10 cellular contexts compared by ENCODE assay signal in the genomic region with DNA sequence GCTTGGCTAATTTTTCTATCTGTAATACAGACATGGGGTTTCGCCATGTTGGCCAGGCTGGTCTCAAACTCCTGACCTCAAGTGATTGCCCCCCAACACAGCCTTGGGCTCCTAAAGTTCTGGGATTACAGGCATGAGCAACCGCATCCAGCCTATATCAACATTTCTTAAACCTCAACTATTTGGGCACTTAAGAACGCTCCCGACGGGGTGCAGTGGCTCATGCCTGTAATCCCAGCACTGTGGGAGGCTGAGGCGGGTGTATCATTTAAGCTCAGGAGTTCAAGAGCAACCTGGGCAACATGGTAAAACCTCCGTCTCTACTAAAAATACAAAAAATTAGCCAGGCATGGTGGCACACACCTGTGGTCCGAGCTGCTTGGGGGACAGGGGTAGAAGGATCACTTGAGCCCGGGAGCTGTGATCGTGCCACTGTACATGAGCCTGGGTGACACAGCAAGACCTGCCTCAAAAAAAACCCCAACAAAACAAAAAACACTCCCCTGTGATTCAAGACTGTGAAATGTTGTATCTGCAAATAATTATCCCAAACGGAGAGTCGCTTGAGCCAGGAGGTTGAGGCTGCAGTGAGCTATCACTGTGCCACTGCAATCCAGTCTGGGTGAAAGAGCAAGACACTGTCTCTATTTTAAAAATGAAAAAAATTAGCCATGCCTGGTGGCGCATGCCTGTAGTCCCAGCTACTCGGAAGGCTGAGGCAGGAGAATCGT. TPM values are rescaled to one million over a fixed set of nuclear protein-coding genes. Genes with fewer than 3 reads are reported as not detected.
DNase-seq lines count a peak whose midpoint lies in the region; ATAC-seq, FAIRE-seq and TF ChIP-seq lines count a peak whose summit lies in the region.
"Had no signal": no experiment of that assay in that cellular context is flagged by ENCODE, and none has a peak within 500 bp of the region (broad histone marks: within the 10 kb centered on the region; RNA-seq: fewer than 3 reads in every experiment).

No MANE protein-coding gene starts in this region.

- peaks cover 82% of the 10 kb centered on the region for H3K79me2 ChIP-seq in OCI-LY1 (ENCODE audit: insufficient read depth, low read length)
- H3K79me2 ChIP-seq in endothelial cell of umbilical vein (ENCODE audit: control insufficient read depth, insufficient read depth, low read length), result peaks cover 90% of the 10 kb centered on the region

- FAIRE-seq in endothelial cell of umbilical vein (lab: Jason Lieb, UNC), result peak; percentile 46
- FAIRE-seq: islet of Langerhans had no signal

- H4K20me1 ChIP-seq in OCI-LY1 (ENCODE audit: insufficient read depth, low read length) (no peaks in the 10 kb centered on the region), endothelial cell of umbilical vein (replicated peaks; ENCODE audit: control insufficient read depth, extremely low read depth, insufficient read depth, low read length) (peaks cover 3% of the 10 kb centered on the region)

- 91 to 92% methylated on average over 15 of the region's 15 CpGs for WGBS in aorta, 2 donors

- no peaks in the 10 kb centered on the region for H3K9me1 ChIP-seq in endothelial cell of umbilical vein (replicated peaks; ENCODE audit: control insufficient read depth, extremely low read depth, insufficient read depth, low read length)

- no peak overlapping the region for H3K9ac ChIP-seq in OCI-LY1 (ENCODE audit: low read length)
- H3K9ac ChIP-seq in endothelial cell of umbilical vein (replicated peaks; ENCODE audit: extremely low read depth, insufficient read depth, low read length), result no peak overlapping the region

- no peaks in the 10 kb centered on the region for H3K9me3 ChIP-seq in OCI-LY1 (ENCODE audit: low read length)
- H3K9me3 ChIP-seq in endothelial cell of umbilical vein (replicated peaks; ENCODE audit: control insufficient read depth, insufficient read depth, low read length), result no peaks in the 10 kb centered on the region
- no peaks in the 10 kb centered on the region for H3K9me3 ChIP-seq in aorta (ENCODE audit: control insufficient read depth, low read length)
- H3K9me3 ChIP-seq: upper lobe of left lung had no signal

- no peaks in the 10 kb centered on the region for H3F3A ChIP-seq in OCI-LY1 (ENCODE audit: insufficient read depth, low read length)

- H3K4me2 ChIP-seq in OCI-LY1 (ENCODE audit: low read length) (peak overlapping the region; percentile 53; the same call in 1 of the 2 replicates), endothelial cell of umbilical vein (ENCODE audit: insufficient read depth, low read length) (no peak overlapping the region)

- H3K4me3 ChIP-seq in OCI-LY1 (ENCODE audit: low read depth, low read length, poor library complexity, severe bottlenecking), result no peak overlapping the region
- no peak overlapping the region for H3K4me3 ChIP-seq in endothelial cell of umbilical vein (replicated peaks in 1 of 3; ENCODE audit: insufficient read depth in 1 of 3, low read depth in 1 of 3, low read length in 3 of 3)
- H3K4me3 ChIP-seq in aorta (ENCODE audit: low read length in 2 of 2), result no peak overlapping the region
- H3K4me3 ChIP-seq: upper lobe of left lung had no signal

- H3K36me3 ChIP-seq in OCI-LY1 (ENCODE audit: insufficient read depth, low read length), result peaks cover 11% of the 10 kb centered on the region
- H3K36me3 ChIP-seq in endothelial cell of umbilical vein (ENCODE audit: control insufficient read depth in 2 of 2, extremely low read depth in 1 of 2, insufficient read depth in 2 of 2, low read length in 2 of 2), result no peaks in the 10 kb centered on the region
- H3K36me3 ChIP-seq in aorta (ENCODE audit: control insufficient read depth in 1 of 2, insufficient read depth in 2 of 2, low read length in 1 of 2), result no peaks in the 10 kb centered on the region
- H3K36me3 ChIP-seq: upper lobe of left lung had no signal

- dilution Hi-C loops in endothelial cell of umbilical vein (cut with MboI; ENCODE audit: extremely low pct_ligation_motif_present, low sequenced_read_pairs), result no loop called here

- no peaks in the 10 kb centered on the region for H3K9me2 ChIP-seq in OCI-LY1 (ENCODE audit: low read depth, low read length)

- POLR2A ChIA-PET in endothelial cell of umbilical vein (lab: Charles Lee), result no interaction called here

- DNase-seq in Caki2 (ENCODE audit: low read depth), result peak; percentile 89
- no peak for DNase-seq in endothelial cell of umbilical vein (ENCODE audit: low read depth, low spot score)
- peak; percentile 89 for DNase-seq in renal cortical epithelial cell (ENCODE audit: low read depth)
- no peak for DNase-seq in aorta
- DNase-seq in iPS-NIHi7 (ENCODE audit: extremely low spot score), result no peak
- no peak for DNase-seq in OCI-M1 (lab: John Stamatoyannopoulos, UW)
- DNase-seq: H7, upper lobe of left lung had no signal

- no peak for ATAC-seq in aorta (ENCODE audit: low FRiP score)

- H3K27me3 ChIP-seq in OCI-LY1 (ENCODE audit: insufficient read depth, low read length) (no peaks in the 10 kb centered on the region), endothelial cell of umbilical vein (ENCODE audit: control insufficient read depth in 2 of 2, insufficient read depth in 2 of 2, low read length in 2 of 2) (no peaks in the 10 kb centered on the region), aorta (ENCODE audit: control insufficient read depth in 1 of 2, insufficient read depth in 2 of 2, low read length in 1 of 2) (no peaks in the 10 kb centered on the region)
- H3K27me3 ChIP-seq: upper lobe of left lung had no signal

- BruUV-seq in endothelial cell of umbilical vein (replicated peaks; lab: Mats Ljungman, UMichigan), result no TSS peak

- CTCF ChIA-PET in endothelial cell of umbilical vein (lab: Charles Lee), result interaction anchor here (2.1 kb wide), 1 partner anchor 39 kb away, joined by 5 read pairs; no protein-coding TSS in a partner anchor

- TF ChIP-seq POLR2A in endothelial cell of umbilical vein (IDR thresholded peaks at IDR 0.05; ENCODE audit: low read depth, low read length), result no peak

- TF ChIP-seq CTCF in OCI-LY1 (IDR thresholded peaks at IDR 0.05; ENCODE audit: low read length), result no peak
- TF ChIP-seq CTCF in endothelial cell of umbilical vein (IDR thresholded peaks at IDR 0.05; ENCODE audit: extremely low read depth in 1 of 2, insufficient read depth in 1 of 2, low read depth in 1 of 2, low read length in 2 of 2), result no peak

- in situ Hi-C loops in Caki2 (cut with HindIII; ENCODE audit: low pct_unique_long_range_greater_than_20kb, low sequenced_read_pairs), result no loop called here

- intact Hi-C loops in endothelial cell of umbilical vein (cut with micrococcal nuclease) (no loop called here), aorta (cut with DNase I) (no loop called here)

- H3K27ac ChIP-seq in OCI-LY1 (ENCODE audit: low read depth, low read length, poor library complexity, severe bottlenecking) (peak overlapping the region; percentile 78), endothelial cell of umbilical vein (ENCODE audit: insufficient read depth, low read depth, low read length) (no peak overlapping the region), aorta (ENCODE audit: low read depth in 1 of 2, low read length in 2 of 2) (no peak overlapping the region)

- H3K4me1 ChIP-seq in OCI-LY1 (ENCODE audit: insufficient read depth, low read length, severe bottlenecking) (peaks cover 52% of the 10 kb centered on the region), endothelial cell of umbilical vein (ENCODE audit: control insufficient read depth, extremely low read depth, insufficient read depth, low read length) (no peaks in the 10 kb centered on the region), aorta (ENCODE audit: control insufficient read depth in 1 of 2, insufficient read depth in 2 of 2, low read length in 2 of 2) (no peaks in the 10 kb centered on the region)

- no peak overlapping the region for H2AFZ ChIP-seq in OCI-LY1 (ENCODE audit: low read length)
- H2AFZ ChIP-seq in endothelial cell of umbilical vein (ENCODE audit: low read depth, low read length), result no peak overlapping the region

RNA-seq across cellular contexts. Expression of gene PPTC7, which starts 21.5 kb away (rescaled TPM):
- total RNA-seq in Caki2 (2014; rRNA removed; shearing (Covaris generic); ENCODE audit: low replicate concordance), result 6.1 TPM in 2 replicates
- total RNA-seq in endothelial cell of umbilical vein, result 15.2 and 17.0 TPM in 2 replicates
- polyA plus RNA-seq in endothelial cell of umbilical vein, result 6.8 and 8.4 TPM in 2 replicates
- polyA plus RNA-seq in endothelial cell of umbilical vein (2011; cell fraction: cytosol; rRNA removed), result 7.6 and 7.7 TPM in 2 replicates
- 10.7 and 14.5 TPM in 2 replicates for polyA plus RNA-seq in endothelial cell of umbilical vein (2011; cell fraction: nucleus; rRNA removed)
- polyA plus RNA-seq in endothelial cell of umbilical vein (2012), result 16.2 and 20.9 TPM in 2 replicates
- polyA minus RNA-seq in endothelial cell of umbilical vein, result 27.4 and 28.7 TPM in 2 replicates
- 16.2 TPM for polyA minus RNA-seq in endothelial cell of umbilical vein (2011; cell fraction: cytosol; rRNA and poly(A)+ RNA removed)
- 9.0 and 15.4 TPM in 2 replicates for polyA minus RNA-seq in endothelial cell of umbilical vein (2011; cell fraction: nucleus; rRNA and poly(A)+ RNA removed)
- 10.6 and 21.3 TPM in 2 replicates for total RNA-seq in renal cortical epithelial cell
- total RNA-seq in aorta, result 10 to 100 TPM; 17.1 to 21.8 TPM
- 1 to 10 TPM; 8.5 to 9.5 TPM for polyA plus RNA-seq in aorta

RNA-seq across cellular contexts. Expression of gene TCTN1, which starts 52.3 kb away (rescaled TPM):
- total RNA-seq in Caki2 (2014; rRNA removed; shearing (Covaris generic); ENCODE audit: low replicate concordance), result 22.3 and 51.3 TPM in 2 replicates
- total RNA-seq in endothelial cell of umbilical vein (20.1 and 21.1 TPM in 2 replicates), renal cortical epithelial cell (11.8 and 56.2 TPM in 2 replicates), aorta (10 to 100 TPM; 19.3 to 40.3 TPM)
- polyA plus RNA-seq in endothelial cell of umbilical vein (23.3 and 31.4 TPM in 2 replicates), aorta (10 to 100 TPM; 21.0 to 47.1 TPM)
- 14.4 and 16.1 TPM in 2 replicates for polyA plus RNA-seq in endothelial cell of umbilical vein (2011; cell fraction: cytosol; rRNA removed)
- polyA plus RNA-seq in endothelial cell of umbilical vein (2011; cell fraction: nucleus; rRNA removed), result 47.1 and 52.0 TPM in 2 replicates
- 18.2 and 19.8 TPM in 2 replicates for polyA plus RNA-seq in endothelial cell of umbilical vein (2012)
- polyA minus RNA-seq in endothelial cell of umbilical vein, result 18.0 and 22.5 TPM in 2 replicates
- 8.7 TPM for polyA minus RNA-seq in endothelial cell of umbilical vein (2011; cell fraction: cytosol; rRNA and poly(A)+ RNA removed)
- 26.1 and 28.0 TPM in 2 replicates for polyA minus RNA-seq in endothelial cell of umbilical vein (2011; cell fraction: nucleus; rRNA and poly(A)+ RNA removed)

RNA-seq across cellular contexts. Expression of gene RAD9B, which starts 59.5 kb away (rescaled TPM):
- total RNA-seq in Caki2 (2014; rRNA removed; shearing (Covaris generic); ENCODE audit: low replicate concordance), result 2.8 and 20.2 TPM in 2 replicates
- total RNA-seq in endothelial cell of umbilical vein, result 0.15 TPM in 1 of 2 replicates, not detected in the other
- polyA plus RNA-seq in endothelial cell of umbilical vein, result 0.08 and 0.11 TPM in 2 replicates
- polyA plus RNA-seq in endothelial cell of umbilical vein (2011; cell fraction: cytosol; rRNA removed), result 0.06 and 0.10 TPM in 2 replicates
- polyA plus RNA-seq in endothelial cell of umbilical vein (2011; cell fraction: nucleus; rRNA removed), result 0.21 and 0.41 TPM in 2 replicates
- polyA plus RNA-seq in endothelial cell of umbilical vein (2012), result 0.07 and 0.20 TPM in 2 replicates
- 0.17 and 0.56 TPM in 2 replicates for polyA minus RNA-seq in endothelial cell of umbilical vein
- polyA minus RNA-seq in endothelial cell of umbilical vein (2011; cell fraction: cytosol; rRNA and poly(A)+ RNA removed), result 1.1 TPM
- not detected in 2 replicates for polyA minus RNA-seq in endothelial cell of umbilical vein (2011; cell fraction: nucleus; rRNA and poly(A)+ RNA removed)
- total RNA-seq in renal cortical epithelial cell, result 0.52 and 0.89 TPM in 2 replicates
- total RNA-seq in aorta, result 1 to 10 TPM in 1 of 2 donors, under 1 TPM in 1; 0.57 to 2.2 TPM
- polyA plus RNA-seq in aorta, result 1 to 10 TPM in 1 of 2 donors, not detected in 1; 2.2 TPM
- total RNA-seq: H7 had no signal

RNA-seq across cellular contexts. Expression of gene VPS29, which starts 59.7 kb away (rescaled TPM):
- total RNA-seq in Caki2 (2014; rRNA removed; shearing (Covaris generic); ENCODE audit: low replicate concordance), result 45.8 and 49.3 TPM in 2 replicates
- total RNA-seq in endothelial cell of umbilical vein, result 147 and 155 TPM in 2 replicates
- 111 and 138 TPM in 2 replicates for polyA plus RNA-seq in endothelial cell of umbilical vein
- polyA plus RNA-seq in endothelial cell of umbilical vein (2011; cell fraction: cytosol; rRNA removed), result 181 and 196 TPM in 2 replicates
- 195 and 213 TPM in 2 replicates for polyA plus RNA-seq in endothelial cell of umbilical vein (2011; cell fraction: nucleus; rRNA removed)
- polyA plus RNA-seq in endothelial cell of umbilical vein (2012), result 162 and 252 TPM in 2 replicates
- polyA minus RNA-seq in endothelial cell of umbilical vein, result 67.9 and 76.5 TPM in 2 replicates
- 45.6 TPM for polyA minus RNA-seq in endothelial cell of umbilical vein (2011; cell fraction: cytosol; rRNA and poly(A)+ RNA removed)
- 32.4 and 64.0 TPM in 2 replicates for polyA minus RNA-seq in endothelial cell of umbilical vein (2011; cell fraction: nucleus; rRNA and poly(A)+ RNA removed)
- 80.8 and 125 TPM in 2 replicates for total RNA-seq in renal cortical epithelial cell
- total RNA-seq in aorta, result 100 to 1,000 TPM in 1 of 2 donors, 10 to 100 TPM in 1; 99.6 to 122 TPM
- polyA plus RNA-seq in aorta, result 100 to 1,000 TPM; 222 to 223 TPM

Comparison
In these comparisons a context has a peak if more than half of its experiments do, and no peak if none do; other contexts are left out.
1. DNase-seq: peak in Caki2 (single experiment) and renal cortical epithelial cell (single experiment); none in endothelial cell of umbilical vein (single experiment), aorta (0 of 2), iPS-NIHi7 (single experiment) and OCI-M1 (single experiment).